Comparison of ENCODE assay signal across 1 cellular context in genomic region chr12:65699251-65699650, GRCh38.
TF ChIP-seq lines count a peak whose summit lies in the region.

No MANE protein-coding gene starts in this region.

TF ChIP-seq in HepG2, 621 proteins besides CTCF, POLR2A, EP300 and RAD21:
- TF ChIP-seq ZNF678 (CRISPR knock-in tag; IDR thresholded peaks at IDR 0.05) (no peak), FOXC1 (CRISPR knock-in tag; IDR thresholded peaks at IDR 0.05; ENCODE audit: borderline replicate concordance) (no peak), PPARG (CRISPR knock-in tag; conservative IDR thresholded peaks at IDR 0.05) (no peak), ATRX (CRISPR knock-in tag; IDR thresholded peaks at IDR 0.05; ENCODE audit: borderline replicate concordance) (no peak), ZNF143 (CRISPR knock-in tag; IDR thresholded peaks at IDR 0.05) (no peak), YEATS4 (CRISPR knock-in tag; IDR thresholded peaks at IDR 0.05; ENCODE audit: borderline replicate concordance) (no peak), MTF1 (CRISPR knock-in tag; IDR thresholded peaks at IDR 0.05) (no peak), NONO (IDR thresholded peaks at IDR 0.05) (no peak), NONO (CRISPR knock-in tag; conservative IDR thresholded peaks at IDR 0.05) (no peak), DZIP1 (CRISPR knock-in tag; IDR thresholded peaks at IDR 0.05) (no peak), GPN1 (CRISPR knock-in tag; IDR thresholded peaks at IDR 0.05; ENCODE audit: borderline replicate concordance) (no peak), TMF1 (CRISPR knock-in tag; IDR thresholded peaks at IDR 0.05; ENCODE audit: low read depth) (no peak), AGO2 (optimal IDR thresholded peaks at IDR 0.05; ENCODE audit: low read depth, low read length) (no peak), ZBTB7A (CRISPR knock-in tag; IDR thresholded peaks at IDR 0.05) (no peak), ZNF441 (CRISPR knock-in tag; IDR thresholded peaks at IDR 0.05; ENCODE audit: borderline replicate concordance) (no peak), ETV6 (CRISPR knock-in tag; conservative IDR thresholded peaks at IDR 0.05) (no peak), MYNN (CRISPR knock-in tag; IDR thresholded peaks at IDR 0.05; ENCODE audit: low read depth) (no peak), ZNF773 (CRISPR knock-in tag; IDR thresholded peaks at IDR 0.05; ENCODE audit: borderline replicate concordance) (no peak)
- TF ChIP-seq, protein P1, sequence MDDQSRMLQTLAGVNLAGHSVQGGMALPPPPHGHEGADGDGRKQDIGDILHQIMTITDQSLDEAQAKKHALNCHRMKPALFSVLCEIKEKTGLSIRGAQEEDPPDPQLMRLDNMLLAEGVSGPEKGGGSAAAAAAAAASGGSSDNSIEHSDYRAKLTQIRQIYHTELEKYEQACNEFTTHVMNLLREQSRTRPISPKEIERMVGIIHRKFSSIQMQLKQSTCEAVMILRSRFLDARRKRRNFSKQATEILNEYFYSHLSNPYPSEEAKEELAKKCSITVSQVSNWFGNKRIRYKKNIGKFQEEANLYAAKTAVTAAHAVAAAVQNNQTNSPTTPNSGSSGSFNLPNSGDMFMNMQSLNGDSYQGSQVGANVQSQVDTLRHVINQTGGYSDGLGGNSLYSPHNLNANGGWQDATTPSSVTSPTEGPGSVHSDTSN (CRISPR knock-in tag; IDR thresholded peaks at IDR 0.05; ENCODE audit: borderline replicate concordance): no peak
- TF ChIP-seq, protein P2, sequence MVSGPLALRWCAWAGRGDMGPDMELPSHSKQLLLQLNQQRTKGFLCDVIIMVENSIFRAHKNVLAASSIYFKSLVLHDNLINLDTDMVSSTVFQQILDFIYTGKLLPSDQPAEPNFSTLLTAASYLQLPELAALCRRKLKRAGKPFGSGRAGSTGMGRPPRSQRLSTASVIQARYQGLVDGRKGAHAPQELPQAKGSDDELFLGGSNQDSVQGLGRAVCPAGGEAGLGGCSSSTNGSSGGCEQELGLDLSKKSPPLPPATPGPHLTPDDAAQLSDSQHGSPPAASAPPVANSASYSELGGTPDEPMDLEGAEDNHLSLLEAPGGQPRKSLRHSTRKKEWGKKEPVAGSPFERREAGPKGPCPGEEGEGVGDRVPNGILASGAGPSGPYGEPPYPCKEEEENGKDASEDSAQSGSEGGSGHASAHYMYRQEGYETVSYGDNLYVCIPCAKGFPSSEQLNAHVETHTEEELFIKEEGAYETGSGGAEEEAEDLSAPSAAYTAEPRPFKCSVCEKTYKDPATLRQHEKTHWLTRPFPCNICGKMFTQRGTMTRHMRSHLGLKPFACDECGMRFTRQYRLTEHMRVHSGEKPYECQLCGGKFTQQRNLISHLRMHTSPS (CRISPR knock-in tag; IDR thresholded peaks at IDR 0.05; ENCODE audit: low read depth): no peak
TF ChIP-seq in HepG2: peak in this region for 0.
